In the genomic region with DNA sequence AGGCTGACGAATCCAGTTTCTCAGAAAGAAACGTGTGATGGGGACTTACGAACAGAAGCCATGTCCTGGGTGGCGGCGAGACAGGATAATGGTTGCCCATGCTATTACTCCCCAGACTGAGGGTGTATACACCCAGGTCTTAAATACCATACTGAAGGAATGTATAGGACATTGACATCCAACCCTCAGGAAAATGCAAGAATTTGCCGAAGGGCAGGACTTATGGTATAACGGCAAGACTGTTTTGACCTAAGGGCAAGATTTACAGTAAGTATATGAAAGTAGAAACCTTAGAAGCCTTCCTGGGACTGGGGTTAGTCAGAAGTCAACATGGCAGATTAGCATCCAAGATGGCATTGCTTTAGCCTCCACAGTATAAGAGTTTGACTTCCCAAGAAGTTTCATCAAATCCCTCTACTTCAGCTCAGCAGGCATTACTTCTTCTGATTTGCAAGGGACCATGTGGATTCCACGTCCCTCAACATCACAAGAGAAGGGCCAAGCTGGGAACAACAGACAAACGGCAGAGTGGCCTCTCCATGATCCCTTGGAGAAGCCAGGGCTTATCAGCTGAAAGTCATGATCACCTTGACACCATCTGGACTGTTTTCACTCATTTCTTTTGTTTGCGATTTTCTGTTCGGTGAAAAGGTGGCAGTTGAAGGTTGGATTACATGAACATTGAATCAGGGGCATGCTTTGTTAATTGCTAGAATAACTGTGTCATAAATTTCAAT, we compare ENCODE assay signal across 19 cellular contexts. TPM values are rescaled to one million over a fixed set of nuclear protein-coding genes. Genes with fewer than 3 reads are reported as not detected.
DNase-seq lines count a peak whose midpoint lies in the region; ATAC-seq and TF ChIP-seq lines count a peak whose summit lies in the region.
"Had no signal": no experiment of that assay in that cellular context is flagged by ENCODE, and none has a peak within 500 bp of the region (broad histone marks: within the 10 kb centered on the region; RNA-seq: fewer than 3 reads in every experiment).

No MANE protein-coding gene starts in this region.

- H3K9me3 Mint-ChIP-seq in natural killer cell treated with Interleukin-12 subunit alpha and Interleukin-12 subunit beta and Interleukin-15 and Interleukin-18, amount 100 ng/mL, for 72 hours, result no peaks in the 10 kb centered on the region
- no peaks in the 10 kb centered on the region for H3K9me3 Mint-ChIP-seq in natural killer cell
- H3K9me3 Mint-ChIP-seq in T-cell, result no peaks in the 10 kb centered on the region

- POLR2A ChIA-PET in T-cell (lab: Charles Lee), result no interaction called here

- CTCF ChIA-PET in T-cell (lab: Charles Lee), result no interaction called here

- DNase-seq in natural killer cell treated with Interleukin-12 subunit alpha and Interleukin-12 subunit beta and Interleukin-15 and Interleukin-18, amount 100 ng/mL, for 72 hours (ENCODE audit: low spot score), result no peak
- DNase-seq in natural killer cell (no peak), T-cell (no peak), islet precursor cell (peak; percentile 12), T-helper 2 cell (no peak), GOT3 (lab: John Stamatoyannopoulos, UW) (no peak), COLO829 (ENCODE audit: low spot score) (no peak)
- DNase-seq: Calu3, DMS53, EL, MM.1S, NCI-H1092 treated with DMSO at 0.1 percent for 48 hours, NCI-H146, NCI-H2081, NCI-H510A, PC-3, RPMI8226, SHP77 treated with DMSO at 0.1 percent for 48 hours had no signal

- peak overlapping the region; percentile 47 to 65 for H3K27ac Mint-ChIP-seq in natural killer cell treated with Interleukin-12 subunit alpha and Interleukin-12 subunit beta and Interleukin-15 and Interleukin-18, amount 100 ng/mL, for 72 hours
- H3K27ac Mint-ChIP-seq in natural killer cell, result no peak overlapping the region
- peak overlapping the region; percentile 45 to 72 for H3K27ac Mint-ChIP-seq in T-cell

- peaks cover 42 to 44% of the 10 kb centered on the region in 2 donors for H3K4me1 Mint-ChIP-seq in natural killer cell treated with Interleukin-12 subunit alpha and Interleukin-12 subunit beta and Interleukin-15 and Interleukin-18, amount 100 ng/mL, for 72 hours (ENCODE audit: low read depth in 2 of 2)
- H3K4me1 Mint-ChIP-seq in natural killer cell (peaks cover 48 to 68% of the 10 kb centered on the region in 2 donors), T-cell (peaks cover 59 to 68% (median 63%) of the 10 kb centered on the region in 3 donors)

- TF ChIP-seq CTCF in natural killer cell (IDR thresholded peaks at IDR 0.05), result no peak

- H3K27me3 Mint-ChIP-seq in natural killer cell treated with Interleukin-12 subunit alpha and Interleukin-12 subunit beta and Interleukin-15 and Interleukin-18, amount 100 ng/mL, for 72 hours, result no peaks in the 10 kb centered on the region
- H3K27me3 Mint-ChIP-seq in natural killer cell (ENCODE audit: low read depth in 2 of 2), result no peaks in the 10 kb centered on the region
- H3K27me3 Mint-ChIP-seq in T-cell, result no peaks in the 10 kb centered on the region

- ATAC-seq in natural killer cell treated with Interleukin-12 subunit alpha and Interleukin-12 subunit beta and Interleukin-15 and Interleukin-18, amount 100 ng/mL, for 72 hours, result no peak
- no peak for ATAC-seq in natural killer cell
- ATAC-seq in T-cell (replicated peaks in 1 of 4), result no peak
- ATAC-seq: PC-3, SK-N-SH treated with all-trans-retinoic acid at 6 μM for 48 hours had no signal

- H3K4me3 Mint-ChIP-seq in natural killer cell treated with Interleukin-12 subunit alpha and Interleukin-12 subunit beta and Interleukin-15 and Interleukin-18, amount 100 ng/mL, for 72 hours, result no peak overlapping the region
- H3K4me3 Mint-ChIP-seq in natural killer cell, result no peak overlapping the region
- H3K4me3 Mint-ChIP-seq in T-cell, result no peak overlapping the region

- intact Hi-C loops in natural killer cell (cut with micrococcal nuclease), result no loop called here

- H3K36me3 Mint-ChIP-seq in natural killer cell treated with Interleukin-12 subunit alpha and Interleukin-12 subunit beta and Interleukin-15 and Interleukin-18, amount 100 ng/mL, for 72 hours, result no peaks in the 10 kb centered on the region
- H3K36me3 Mint-ChIP-seq in natural killer cell (no peaks in the 10 kb centered on the region), T-cell (peaks cover 31% of the 10 kb centered on the region)

RNA-seq across cellular contexts. Expression of a gene that starts 21.1 kb away (rescaled TPM):
- total RNA-seq in natural killer cell treated with Interleukin-12 subunit alpha and Interleukin-12 subunit beta and Interleukin-15 and Interleukin-18, amount 100 ng/mL, for 72 hours, result 10 to 100 TPM; 28.9 to 31.8 TPM
- total RNA-seq in natural killer cell (10 to 100 TPM; 54.6 to 72.4 (median 66.1) TPM), T-cell (10 to 100 TPM; 22.8 to 56.2 (median 31.9) TPM)

Comparison
In these comparisons a context has a peak if more than half of its experiments do, and no peak if none do; other contexts are left out.
1. H3K27ac Mint-ChIP-seq: peak in natural killer cell treated with Interleukin-12 subunit alpha and Interleukin-12 subunit beta and Interleukin-15 and Interleukin-18, amount 100 ng/mL, for 72 hours (2 of 2) and T-cell (2 of 2); none in natural killer cell (0 of 2).